Comparison of ENCODE assay signal across 8 cellular contexts in the genomic region with DNA sequence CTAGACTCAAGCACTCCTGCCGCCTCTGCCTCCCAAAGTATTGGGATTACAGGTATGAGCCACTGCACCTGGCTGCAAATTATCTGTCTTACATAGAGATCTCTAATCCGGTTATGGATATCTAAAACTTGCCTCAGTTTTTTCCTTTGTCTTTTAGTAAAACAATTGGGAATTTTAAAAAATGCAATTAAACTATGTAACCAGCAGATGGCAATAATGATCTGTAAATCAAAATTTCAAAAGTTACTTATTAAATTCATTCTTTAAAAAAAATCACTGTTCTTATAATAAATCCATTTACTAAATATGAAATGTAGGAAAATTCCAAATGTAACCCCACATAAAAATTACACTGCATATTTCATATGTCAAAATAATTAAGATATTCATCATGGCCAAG. TPM values are rescaled to one million over a fixed set of nuclear protein-coding genes. Genes with fewer than 3 reads are reported as not detected.
A peak's percentile ranks its signal among the peaks of the same experiment; 100 is the strongest.
DNase-seq lines count a peak whose midpoint lies in the region; ATAC-seq, FAIRE-seq and TF ChIP-seq lines count a peak whose summit lies in the region.
"Not testable (repeated sequence)": the region's sequence is repeated elsewhere in the genome, so short reads cannot be mapped to it uniquely, and the experiment has no call there.

No MANE protein-coding gene starts in this region.

- FAIRE-seq in A549 (lab: Jason Lieb, UNC): not testable (repeated sequence)
- peak; percentile 92 for FAIRE-seq in RCC 7860 (lab: Jason Lieb, UNC)
- peak; percentile 74 for FAIRE-seq in colon (lab: Jason Lieb, UNC)

- not testable (repeated sequence) for ATAC-seq in A549, heart left ventricle

- not testable (repeated sequence) for H3K27ac ChIP-seq in A549; MM.1S (ENCODE audit: low read length); heart left ventricle; neural cell (ENCODE audit: low read length)

- H2AFZ ChIP-seq in MM.1S (ENCODE audit: low read length); neural cell (ENCODE audit: low read depth, low read length): not testable (repeated sequence)

- H3K9me3 ChIP-seq in A549; MM.1S (replicated peaks; ENCODE audit: insufficient read depth, low read length); heart left ventricle; neural cell (ENCODE audit: low read length): not testable (repeated sequence)

- not testable (repeated sequence) for DNase-seq in A549 (ENCODE audit: low read depth in 1 of 2, low spot score in 1 of 2); MM.1S; RCC 7860 (ENCODE audit: low spot score); heart left ventricle
- DNase-seq in ELR (ENCODE audit: low read depth) (peak; percentile 17), superior temporal gyrus (ENCODE audit: extremely low spot score) (peak; percentile 29)

- CTCF ChIA-PET in A549 (lab: Yijun Ruan, JAX): interaction anchor here (0.9 kb wide), 1 partner anchor 130 kb away, joined by 5 read pairs; no protein-coding TSS in a partner anchor

- not testable (repeated sequence) for H3F3A ChIP-seq in MM.1S (ENCODE audit: insufficient read depth, low read length); neural cell (ENCODE audit: insufficient read depth, low read length, poor library complexity, severe bottlenecking)

- H3K9ac ChIP-seq in MM.1S (ENCODE audit: low read length); neural cell (ENCODE audit: low read length): not testable (repeated sequence)

- not testable (repeated sequence) for TF ChIP-seq EP300 in A549 (IDR thresholded peaks at IDR 0.05); neural cell (conservative IDR thresholded peaks at IDR 0.05; ENCODE audit: poor library complexity, severe bottlenecking)

- TF ChIP-seq CTCF in A549 (IDR thresholded peaks at IDR 0.05) (peak; percentile 22; the same call in 1 of the 3 replicates), MM.1S (IDR thresholded peaks at IDR 0.05; ENCODE audit: low read length) (0 out of 2 replicates have a peak, but pooled peaks have one; percentile 9), heart left ventricle (IDR thresholded peaks at IDR 0.05) (peak in 11 of 12 donors; percentile 8 to 60 (median 32))
- not testable (repeated sequence) for TF ChIP-seq CTCF in neural cell (IDR thresholded peaks at IDR 0.05; ENCODE audit: poor library complexity, severe bottlenecking)

- intact Hi-C loops in heart left ventricle (cut with DNase I): loop anchor here in 7 of 10 donors (5.0 to 10.0 kb wide), 6 partner anchors 112 to 582 kb away; no protein-coding TSS in a partner anchor

- H4K20me1 ChIP-seq in MM.1S (ENCODE audit: insufficient read depth, low read length); neural cell (ENCODE audit: insufficient read depth): not testable (repeated sequence)

- H3K36me3 ChIP-seq in MM.1S (replicated peaks; ENCODE audit: insufficient read depth, low read length); heart left ventricle; neural cell (ENCODE audit: insufficient read depth, low read length): not testable (repeated sequence)

- not testable (repeated sequence) for H3K27me3 ChIP-seq in MM.1S (replicated peaks; ENCODE audit: insufficient read depth, low read length); heart left ventricle; neural cell (ENCODE audit: insufficient read depth, low read depth, low read length)

- not testable (repeated sequence) for H3K4me2 ChIP-seq in A549; MM.1S (ENCODE audit: low read depth, low read length); neural cell (ENCODE audit: low read length)

- H3K4me1 ChIP-seq in A549; MM.1S (ENCODE audit: low read length); heart left ventricle: not testable (repeated sequence)

- H3K79me2 ChIP-seq in MM.1S (ENCODE audit: low read length); neural cell (replicated peaks; ENCODE audit: insufficient read depth, low read length): not testable (repeated sequence)

- POLR2A ChIA-PET in A549 (lab: Yijun Ruan, JAX): not testable (repeated sequence)

- not testable (repeated sequence) for TF ChIP-seq POLR2A in A549 (IDR thresholded peaks at IDR 0.05; ENCODE audit: low read length); heart left ventricle (IDR thresholded peaks at IDR 0.05)

- WGBS in A549 (ENCODE audit: missing lambda C conversion rate): 0% methylated on average over 2 of the region's 2 CpGs
- WGBS in heart left ventricle, 4 donors: 10 to 32% (median 25%) methylated on average over 2 of the region's 2 CpGs

- H3K9me2 ChIP-seq in MM.1S (replicated peaks; ENCODE audit: insufficient read depth, low read length); neural cell (ENCODE audit: insufficient read depth, low read length): not testable (repeated sequence)

- H3K4me3 ChIP-seq in A549; MM.1S (ENCODE audit: low read length); heart left ventricle; neural cell (ENCODE audit: low read length): not testable (repeated sequence)

- peak; percentile 31 to 47; a peak in 2 of 5 replicates for TF ChIP-seq RAD21 in A549 (conservative IDR thresholded peaks at IDR 0.05 in 1 of 2, IDR thresholded peaks at IDR 0.05 in 1 of 2)
- peak; percentile 19 for TF ChIP-seq RAD21 in neural cell (conservative IDR thresholded peaks at IDR 0.05)

TF ChIP-seq in A549, 52 proteins besides CTCF, POLR2A, EP300 and RAD21:
- TF ChIP-seq SMC3 (IDR thresholded peaks at IDR 0.05): peak; percentile 34

TF ChIP-seq in neural cell, 6 proteins besides CTCF, POLR2A, EP300 and RAD21:
- TF ChIP-seq SMC3 (conservative IDR thresholded peaks at IDR 0.05; ENCODE audit: poor library complexity): peak; percentile 23

RNA-seq across cellular contexts. Expression of a gene that starts 4.3 kb away (rescaled TPM):
- polyA plus RNA-seq in A549 (2011; rRNA removed) (3.5 and 5.8 TPM in 2 replicates), A549 (2017; fragmentation: RNase III; extraction: RNeasy Plus Mini Kit Qiagen cat#74134 plus additional on column Dnase treatment) (3.7 to 3.9 TPM (median 3.9 TPM) in 3 replicates), heart left ventricle (10 to 100 TPM in 1 of 2 donors, 1 to 10 TPM in 1; 7.3 to 56.5 TPM), neural cell (37.9 and 39.3 TPM in 2 replicates)
- 0.79 and 1.0 TPM in 2 replicates for polyA plus RNA-seq in A549 (2012; cell fraction: cytosol; rRNA removed)
- 3.7 and 5.3 TPM in 2 replicates for polyA plus RNA-seq in A549 (2012; cell fraction: nucleus; rRNA removed)
- polyA minus RNA-seq in A549 (2011; rRNA and poly(A)+ RNA removed): 1.3 and 1.9 TPM in 2 replicates
- total RNA-seq in heart left ventricle: 10 to 100 TPM; 22.9 to 55.0 (median 44.6) TPM
- polyA minus RNA-seq in neural cell: 15.3 and 18.9 TPM in 2 replicates
